Comparison of ENCODE assay signal across 1 cellular context in genomic region chr4:186554485-186554884, GRCh38.
TF ChIP-seq lines count a peak whose summit lies in the region.

No MANE protein-coding gene starts in this region.

TF ChIP-seq in H1, 55 proteins besides CTCF, POLR2A, EP300 and RAD21 (continued from another document):
- no peak for TF ChIP-seq USF2 (IDR thresholded peaks at IDR 0.05; ENCODE audit: low read length)
- no peak for TF ChIP-seq CHD7 (IDR thresholded peaks at IDR 0.05; ENCODE audit: insufficient replicate concordance, low read length)
- TF ChIP-seq SRF (IDR thresholded peaks at IDR 0.05; ENCODE audit: low read depth, low read length), result no peak
- TF ChIP-seq EZH2 (IDR thresholded peaks at IDR 0.05; ENCODE audit: low read depth, low read length, severe bottlenecking), result no peak
